ENCODE assay signal across 11 cellular contexts in genomic region chr5:113061851-113062631, GRCh38.
A peak's percentile ranks its signal among the peaks of the same experiment; 100 is the strongest.
DNase-seq lines count a peak whose midpoint lies in the region; ATAC-seq and TF ChIP-seq lines count a peak whose summit lies in the region.
"Had no signal": no experiment of that assay in that cellular context is flagged by ENCODE, and none has a peak within 500 bp of the region (broad histone marks: within the 10 kb centered on the region; RNA-seq: fewer than 3 reads in every experiment).

No MANE protein-coding gene starts in this region.

- H3K79me1 ChIP-seq in mesendoderm (ENCODE audit: low read length) = no peaks in the 10 kb centered on the region

- peak overlapping the region in 2 of 3 donors; percentile 2 to 9 for H3K4me3 Mint-ChIP-seq in T-cell

- H4K5ac ChIP-seq in mesendoderm (ENCODE audit: low read length) = no peak overlapping the region

- H2BK120ac ChIP-seq in mesendoderm (ENCODE audit: low read depth, low read length) = no peak overlapping the region

- H3K56ac ChIP-seq in mesendoderm (ENCODE audit: low read length) = no peak overlapping the region

- no peak overlapping the region for H2BK15ac ChIP-seq in mesendoderm (replicated peaks; ENCODE audit: low read depth)

- no peaks in the 10 kb centered on the region for H3K9me3 Mint-ChIP-seq in T-cell

- H2AK5ac ChIP-seq in mesendoderm (ENCODE audit: low read length) = no peak overlapping the region

- H3K27ac Mint-ChIP-seq in T-cell = peak overlapping the region; percentile 75 to 89

- no peak overlapping the region for H3K27ac ChIP-seq in mesendoderm (ENCODE audit: low read depth, low read length)
- H3K27ac ChIP-seq: right atrium auricular region had no signal

- no peaks in the 10 kb centered on the region for H3K79me2 ChIP-seq in mesendoderm (ENCODE audit: control insufficient read depth, insufficient read depth, low read length)

- no peak overlapping the region for H3K9ac ChIP-seq in mesendoderm (ENCODE audit: low read length)

- no peak overlapping the region for H3K4me3 ChIP-seq in fibroblast of villous mesenchyme (ENCODE audit: low read depth, low read length)
- no peak overlapping the region for H3K4me3 ChIP-seq in mesendoderm (ENCODE audit: low read length)
- H3K4me3 ChIP-seq: right atrium auricular region had no signal

- ATAC-seq in T-cell (replicated peaks in 1 of 4) (peak in 2 of 4 experiments; percentile 49 to 70), GM18861 (IDR thresholded peaks at IDR 0.05; ENCODE audit: unreplicated experiment) (no peak)

- no peak overlapping the region for H3K4me2 ChIP-seq in mesendoderm (ENCODE audit: low read length)

- no peaks in the 10 kb centered on the region for H3K4me1 ChIP-seq in mesendoderm (ENCODE audit: control insufficient read depth, low read depth, low read length)

- DNase-seq in AG08396 (ENCODE audit: low spot score) (peak; percentile 59), GM04504 (ENCODE audit: low read depth) (peak; percentile 32), T-cell (no peak), fibroblast of villous mesenchyme (ENCODE audit: low read depth) (peak; percentile 78), NCI-H524 treated with DMSO at 0.1 percent for 48 hours (lab: John Stamatoyannopoulos, UW) (no peak), mesendoderm (no peak)
- no peak for DNase-seq in activated CD4-positive, alpha-beta T cell treated with anti-CD3 and anti-CD28 coated beads for 1 hour
- DNase-seq: central memory CD4-positive, alpha-beta T cell; NK-92 treated with Interleukin-12 subunit alpha and Interleukin-12 subunit beta, amount 100 ng/mL, for 24 hours had no signal

- H3K27me3 ChIP-seq in mesendoderm (ENCODE audit: insufficient read depth, low read length, poor library complexity) = no peaks in the 10 kb centered on the region
- H3K27me3 ChIP-seq: right atrium auricular region had no signal

- H2BK5ac ChIP-seq in mesendoderm (ENCODE audit: low read length) = no peak overlapping the region

- no peak overlapping the region for H3K18ac ChIP-seq in mesendoderm (ENCODE audit: low read length)

- H3K4me1 Mint-ChIP-seq in T-cell = peaks cover 48 to 82% (median 53%) of the 10 kb centered on the region in 3 donors

- WGBS in mesendoderm (ENCODE audit: extremely low coverage, insufficient coverage, low lambda C conversion rate) = no CpG with 5 or more reads among the region's 5 CpGs

- POLR2A ChIA-PET in T-cell (lab: Charles Lee) = no interaction called here

- H3K4ac ChIP-seq in mesendoderm (ENCODE audit: low read depth, low read length) = no peak overlapping the region

- no peaks in the 10 kb centered on the region for H3K27me3 Mint-ChIP-seq in T-cell

- peaks cover 13% of the 10 kb centered on the region for H3K36me3 ChIP-seq in mesendoderm (ENCODE audit: control insufficient read depth, insufficient read depth, low read length)

- no peak overlapping the region for H4K8ac ChIP-seq in mesendoderm (ENCODE audit: low read depth, low read length)

- CTCF ChIA-PET in T-cell (lab: Charles Lee) = no interaction called here

- no peak overlapping the region for H3K23ac ChIP-seq in mesendoderm (ENCODE audit: low read length)

- no peak for TF ChIP-seq CTCF in fibroblast of villous mesenchyme (IDR thresholded peaks at IDR 0.05; ENCODE audit: insufficient read depth, low read depth, low read length)

- H3K36me3 Mint-ChIP-seq in T-cell = peaks cover 9% of the 10 kb centered on the region

Comparison
In these comparisons a context has a peak if more than half of its experiments do, and no peak if none do; other contexts are left out.
1. DNase-seq: peak in AG08396 (single experiment), GM04504 (single experiment) and fibroblast of villous mesenchyme (single experiment); none in T-cell (0 of 34), NCI-H524 treated with DMSO at 0.1 percent for 48 hours (single experiment), mesendoderm (single experiment) and activated CD4-positive, alpha-beta T cell treated with anti-CD3 and anti-CD28 coated beads for 1 hour (single experiment).